ENCODE assay signal across 21 cellular contexts in the genomic region with DNA sequence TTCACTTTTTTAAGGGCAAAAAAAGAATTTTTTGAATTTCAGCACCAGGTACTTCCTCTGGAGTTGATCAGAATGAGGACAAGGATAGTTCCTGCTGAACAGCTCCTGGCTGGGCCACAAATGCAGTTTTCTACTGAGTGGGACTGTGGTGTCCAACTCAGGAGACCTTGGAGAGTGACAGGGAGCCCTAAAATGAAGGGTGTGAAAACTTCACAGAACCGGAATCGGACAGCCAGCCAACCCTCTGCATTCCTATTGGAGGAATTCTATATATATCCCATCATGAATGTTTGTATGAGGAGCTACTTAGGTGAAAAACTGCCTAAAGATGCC. TPM values are rescaled to one million over a fixed set of nuclear protein-coding genes. Genes with fewer than 3 reads are reported as not detected.
A peak's percentile ranks its signal among the peaks of the same experiment; 100 is the strongest.
DNase-seq lines count a peak whose midpoint lies in the region; ATAC-seq and TF ChIP-seq lines count a peak whose summit lies in the region.
"Had no signal": no experiment of that assay in that cellular context is flagged by ENCODE, and none has a peak within 500 bp of the region (broad histone marks: within the 10 kb centered on the region; RNA-seq: fewer than 3 reads in every experiment).

No MANE protein-coding gene starts in this region.

- TF ChIP-seq CTCF in MCF 10A (IDR thresholded peaks at IDR 0.05; ENCODE audit: unreplicated experiment) (no peak), mammary epithelial cell (conservative IDR thresholded peaks at IDR 0.05 in 1 of 2, IDR thresholded peaks at IDR 0.05 in 1 of 2; ENCODE audit: extremely low read depth in 1 of 2, insufficient read depth in 1 of 2, low read depth in 1 of 2, low read length in 2 of 2) (no peak), C4-2B (conservative IDR thresholded peaks at IDR 0.05) (no peak), psoas muscle (IDR thresholded peaks at IDR 0.05) (no peak)

- POLR2A ChIA-PET in MCF 10A (lab: Yijun Ruan, JAX), result interaction anchor here (0.7 kb wide), 1 partner anchor 28 kb away, joined by 3 read pairs; no protein-coding TSS in a partner anchor
- POLR2A ChIA-PET in naive thymus-derived CD8-positive, alpha-beta T cell (lab: Charles Lee), result no interaction called here

- peaks cover 16% of the 10 kb centered on the region for H3K4me1 Mint-ChIP-seq in MCF 10A (ENCODE audit: insufficient read depth, unreplicated experiment)
- peaks cover 21 to 70% (median 52%) of the 10 kb centered on the region in 4 donors for H3K4me1 Mint-ChIP-seq in naive thymus-derived CD8-positive, alpha-beta T cell

- H3K9me3 ChIP-seq in mammary epithelial cell (replicated peaks; ENCODE audit: insufficient read depth, low read length), result no peaks in the 10 kb centered on the region
- H3K9me3 ChIP-seq in psoas muscle, result no peaks in the 10 kb centered on the region

- DNase-seq in MCF 10A (ENCODE audit: unreplicated experiment) (no peak), mammary epithelial cell (no peak), RPMI7951 (ENCODE audit: low read depth) (peak; percentile 27), psoas muscle (no peak)
- DNase-seq in activated effector memory CD4-positive, alpha-beta T cell treated with anti-CD3 and anti-CD28 coated beads, Interleukin-2, amount 50 U/mL, for 16 hours, result no peak
- no peak for DNase-seq in naive thymus-derived CD8-positive, alpha-beta T cell
- DNase-seq: COR-L47, DMS79, H7, HFFc6, Kasumi-1, MM.1S, NCI-H1048, NCI-H1417 treated with DMSO at 0.1 percent for 48 hours, NCI-H187, NCI-H446, NCI-H526, SHP77 treated with DMSO at 0.1 percent for 48 hours had no signal

- H3K27me3 Mint-ChIP-seq in MCF 10A (ENCODE audit: insufficient read depth, unreplicated experiment), result no peaks in the 10 kb centered on the region
- no peaks in the 10 kb centered on the region for H3K27me3 Mint-ChIP-seq in naive thymus-derived CD8-positive, alpha-beta T cell
- H3K27me3 Mint-ChIP-seq: B cell had no signal

- no peak overlapping the region for H3K4me2 ChIP-seq in mammary epithelial cell (ENCODE audit: insufficient read depth, low read depth, low read length)

- no peaks in the 10 kb centered on the region for H3K36me3 ChIP-seq in mammary epithelial cell (ENCODE audit: insufficient read depth, low read length)
- no peaks in the 10 kb centered on the region for H3K36me3 ChIP-seq in psoas muscle (ENCODE audit: insufficient read depth in 1 of 2, low read depth in 1 of 2)

- H2AFZ ChIP-seq in mammary epithelial cell (ENCODE audit: low read depth, low read length), result no peak overlapping the region

- H3K79me2 ChIP-seq in mammary epithelial cell (ENCODE audit: insufficient read depth, low read length), result peaks cover 42% of the 10 kb centered on the region

- H3K27me3 ChIP-seq in mammary epithelial cell (ENCODE audit: insufficient read depth, low read length), result no peaks in the 10 kb centered on the region
- no peaks in the 10 kb centered on the region for H3K27me3 ChIP-seq in psoas muscle (ENCODE audit: insufficient read depth in 3 of 3, low read length in 2 of 3)

- peak overlapping the region; percentile 12 for H3K27ac Mint-ChIP-seq in MCF 10A (ENCODE audit: low read depth, unreplicated experiment)
- H3K27ac Mint-ChIP-seq in naive thymus-derived CD8-positive, alpha-beta T cell, result no peak overlapping the region
- H3K27ac Mint-ChIP-seq: B cell, HFFc6 had no signal

- H3K36me3 Mint-ChIP-seq in MCF 10A (ENCODE audit: insufficient read depth, unreplicated experiment), result peaks cover 6% of the 10 kb centered on the region
- peaks cover 0 to 13% (median 6%) of the 10 kb centered on the region in 3 donors for H3K36me3 Mint-ChIP-seq in naive thymus-derived CD8-positive, alpha-beta T cell

- intact Hi-C loops in MCF 10A (cut with micrococcal nuclease), result no loop called here
- intact Hi-C loops in mammary epithelial cell (cut with micrococcal nuclease), result no loop called here
- intact Hi-C loops in psoas muscle (cut with DNase I), result no loop called here

- H4K20me1 ChIP-seq in mammary epithelial cell (ENCODE audit: insufficient read depth, low read length), result no peaks in the 10 kb centered on the region

- 100% methylated on average over 2 of the region's 2 CpGs for WGBS in mammary epithelial cell (ENCODE audit: low coverage, missing lambda C conversion rate)
- WGBS in psoas muscle, 3 donors, result 50 to 70% (median 56%) methylated on average over 2 of the region's 2 CpGs

- in situ Hi-C loops in mammary epithelial cell (cut with MboI; ENCODE audit: low sequenced_read_pairs in 2 of 2), result no loop called here

- H3K9ac ChIP-seq in mammary epithelial cell (ENCODE audit: insufficient read depth, low read length), result no peak overlapping the region

- dilution Hi-C loops in mammary epithelial cell (cut with HindIII; ENCODE audit: low sequenced_read_pairs), result no loop called here

- ATAC-seq in psoas muscle (peak in 2 of 4 donors; percentile 19 to 24), GM19395 (IDR thresholded peaks at IDR 0.05; ENCODE audit: unreplicated experiment) (no peak)
- ATAC-seq in naive thymus-derived CD8-positive, alpha-beta T cell, result no peak

- CTCF ChIA-PET in MCF 10A (lab: Yijun Ruan, JAX), result interaction anchor here (0.6 to 1.4 kb wide), 3 partner anchors 9 to 153 kb away, joined by 3 to 5 read pairs (median 3); no protein-coding TSS in a partner anchor
- CTCF ChIA-PET in mammary epithelial cell (lab: Charles Lee; ENCODE audit: low non-redundant PET), result no interaction called here

- BruUV-seq in MCF 10A (replicated peaks; lab: Mats Ljungman, UMichigan), result no TSS peak
- BruUV-seq in mammary epithelial cell (replicated peaks; lab: Mats Ljungman, UMichigan), result no TSS peak

- H3K4me3 ChIP-seq in mammary epithelial cell (replicated peaks in 1 of 3; ENCODE audit: insufficient read depth in 1 of 3, low read depth in 2 of 3, low read length in 3 of 3) (no peak overlapping the region), psoas muscle (no peak overlapping the region)

- H3K4me1 ChIP-seq in mammary epithelial cell (ENCODE audit: insufficient read depth, low read length) (peaks cover 13% of the 10 kb centered on the region), psoas muscle (peaks cover 60% of the 10 kb centered on the region)

- H3K4me3 Mint-ChIP-seq in MCF 10A (ENCODE audit: unreplicated experiment), result no peak overlapping the region
- no peak overlapping the region for H3K4me3 Mint-ChIP-seq in naive thymus-derived CD8-positive, alpha-beta T cell
- H3K4me3 Mint-ChIP-seq: B cell, HFFc6 had no signal

- H3K27ac ChIP-seq in mammary epithelial cell (ENCODE audit: insufficient read depth, low read depth, low read length) (no peak overlapping the region), C4-2B (peak overlapping the region; percentile 17; the same call in 1 of the 2 replicates), psoas muscle (peak overlapping the region; percentile 59)

- no peaks in the 10 kb centered on the region for H3K9me3 Mint-ChIP-seq in MCF 10A (ENCODE audit: unreplicated experiment)
- no peaks in the 10 kb centered on the region for H3K9me3 Mint-ChIP-seq in naive thymus-derived CD8-positive, alpha-beta T cell
- H3K9me3 Mint-ChIP-seq: HFFc6 had no signal

RNA-seq across cellular contexts. Expression of a gene that starts 40.6 kb away (rescaled TPM):
- total RNA-seq in MCF 10A (2022) (51.3 and 65.7 TPM in 2 replicates), mammary epithelial cell (100 to 1,000 TPM in 1 of 2 donors, 10 to 100 TPM in 1; 77.8 to 138 TPM), psoas muscle (10 to 100 TPM; 63.0 to 92.8 (median 76.8) TPM)
- polyA plus RNA-seq in mammary epithelial cell (46.9 TPM), psoas muscle (10 to 100 TPM; 24.0 to 60.6 (median 37.8) TPM)
- polyA minus RNA-seq in mammary epithelial cell, result 193 TPM
- total RNA-seq in RPMI7951 (2014; rRNA removed; shearing (Covaris generic)), result 57.0 and 70.5 TPM in 2 replicates
- total RNA-seq in naive thymus-derived CD8-positive, alpha-beta T cell, result 100 to 1,000 TPM; 160 to 162 TPM
- polyA plus RNA-seq in naive thymus-derived CD8-positive, alpha-beta T cell, result 10 to 100 TPM; 29.1 to 41.3 (median 40.4) TPM
